Comparison of ENCODE assay signal across 8 cellular contexts in genomic region chr3:53254190-53254809, GRCh38. TPM values are rescaled to one million over a fixed set of nuclear protein-coding genes. Genes with fewer than 3 reads are reported as not detected.
DNase-seq lines count a peak whose midpoint lies in the region; ATAC-seq, FAIRE-seq and TF ChIP-seq lines count a peak whose summit lies in the region.

No MANE protein-coding gene starts in this region.

- H3K4me3 ChIP-seq in right cardiac atrium (ENCODE audit: low read length) (peak overlapping the region; percentile 59), sigmoid colon (peak overlapping the region; percentile 83 to 94 (median 86))

- H3K27ac ChIP-seq in right cardiac atrium (ENCODE audit: low read length), result peak overlapping the region; percentile 45
- H3K27ac ChIP-seq in sigmoid colon, result peak overlapping the region; percentile 86 to 94 (median 90)

- no peak for TF ChIP-seq POLR2A in sigmoid colon (IDR thresholded peaks at IDR 0.05)

- peaks cover 32% of the 10 kb centered on the region for H3K4me1 Mint-ChIP-seq in Calu3 (ENCODE audit: low read depth, unreplicated experiment)
- peaks cover 58% of the 10 kb centered on the region for H3K4me1 Mint-ChIP-seq in activated naive CD4-positive, alpha-beta T cell treated with anti-CD3 and anti-CD28 coated beads, Interleukin-2, amount 10 ng/mL, durations not matched to agents 7 days and 5 days

- H3K9me3 Mint-ChIP-seq in Calu3 (ENCODE audit: low read depth, unreplicated experiment), result no peaks in the 10 kb centered on the region
- H3K9me3 Mint-ChIP-seq in activated naive CD4-positive, alpha-beta T cell treated with anti-CD3 and anti-CD28 coated beads, Interleukin-2, amount 10 ng/mL, durations not matched to agents 7 days and 5 days, result no peaks in the 10 kb centered on the region

- ATAC-seq in HG02852 (IDR thresholded peaks at IDR 0.05; ENCODE audit: unreplicated experiment) (peak; percentile 3), right cardiac atrium (peak; percentile 3 to 6)

- FAIRE-seq in urothelium cell line (lab: Jason Lieb, UNC), result no peak

- WGBS in right cardiac atrium, result 29% methylated on average over 9 of the region's 9 CpGs
- WGBS in sigmoid colon, 2 donors, result 12 to 19% methylated on average over 9 of the region's 9 CpGs

- DNase-seq in Calu3 (no peak), right cardiac atrium (no peak), sigmoid colon (no peak), LoVo (ENCODE audit: low spot score) (no peak), AG20443 (ENCODE audit: low spot score) (no peak), urothelium cell line (ENCODE audit: low spot score) (no peak)
- DNase-seq in activated naive CD4-positive, alpha-beta T cell treated with anti-CD3 and anti-CD28 coated beads, Interleukin-2, amount 10 ng/mL, durations not matched to agents 7 days and 5 days, result peak; percentile 29

- peak overlapping the region; percentile 87 for H3K4me3 Mint-ChIP-seq in Calu3 (ENCODE audit: low read depth, unreplicated experiment)
- H3K4me3 Mint-ChIP-seq in activated naive CD4-positive, alpha-beta T cell treated with anti-CD3 and anti-CD28 coated beads, Interleukin-2, amount 10 ng/mL, durations not matched to agents 7 days and 5 days, result peak overlapping the region; percentile 93

- H3K9me3 ChIP-seq in right cardiac atrium (ENCODE audit: control insufficient read depth, low read length), result no peaks in the 10 kb centered on the region
- no peaks in the 10 kb centered on the region for H3K9me3 ChIP-seq in sigmoid colon

- CTCF ChIA-PET in Calu3 (lab: Charles Lee), result interaction anchor here (0.7 to 1.5 kb wide), 4 partner anchors 16 to 571 kb away, joined by 3 to 4 read pairs (median 3); no protein-coding TSS in a partner anchor
- CTCF ChIA-PET in activated naive CD4-positive, alpha-beta T cell treated with anti-CD3 and anti-CD28 coated beads, Interleukin-2, amount 10 ng/mL, durations not matched to agents 7 days and 5 days (lab: Charles Lee), result interaction anchor here (0.6 to 1.2 kb wide), 2 partner anchors 16 to 21 kb away, joined by 3 to 4 read pairs; no protein-coding TSS in a partner anchor

- H3K27me3 ChIP-seq in right cardiac atrium (ENCODE audit: control insufficient read depth, insufficient read depth) (no peaks in the 10 kb centered on the region), sigmoid colon (no peaks in the 10 kb centered on the region)

- H3K36me3 ChIP-seq in sigmoid colon, result no peaks in the 10 kb centered on the region

- TF ChIP-seq CTCF in Calu3 (IDR thresholded peaks at IDR 0.05; ENCODE audit: unreplicated experiment) (no peak), sigmoid colon (IDR thresholded peaks at IDR 0.05) (no peak)

- BruUV-seq in Calu3 (replicated peaks; lab: Mats Ljungman, UMichigan), result TSS peak; percentile 40

- no peaks in the 10 kb centered on the region for H3K27me3 Mint-ChIP-seq in Calu3 (ENCODE audit: unreplicated experiment)
- H3K27me3 Mint-ChIP-seq in activated naive CD4-positive, alpha-beta T cell treated with anti-CD3 and anti-CD28 coated beads, Interleukin-2, amount 10 ng/mL, durations not matched to agents 7 days and 5 days, result peaks cover 17% of the 10 kb centered on the region

- intact Hi-C loops in Calu3 (cut with micrococcal nuclease; ENCODE audit: unreplicated experiment) (loop anchor here (2.0 kb wide), 1 partner anchor 15 kb away; no protein-coding TSS in a partner anchor), right cardiac atrium (cut with DNase I) (no loop called here), sigmoid colon (cut with DNase I) (no loop called here)

- no peak for TF ChIP-seq EP300 in sigmoid colon (IDR thresholded peaks at IDR 0.05)

- H3K27ac Mint-ChIP-seq in Calu3 (ENCODE audit: unreplicated experiment), result peak overlapping the region; percentile 68
- H3K27ac Mint-ChIP-seq in activated naive CD4-positive, alpha-beta T cell treated with anti-CD3 and anti-CD28 coated beads, Interleukin-2, amount 10 ng/mL, durations not matched to agents 7 days and 5 days, result peak overlapping the region; percentile 92

- H3K36me3 Mint-ChIP-seq in Calu3 (ENCODE audit: insufficient read depth, unreplicated experiment), result peaks cover 52% of the 10 kb centered on the region
- peaks cover 10% of the 10 kb centered on the region for H3K36me3 Mint-ChIP-seq in activated naive CD4-positive, alpha-beta T cell treated with anti-CD3 and anti-CD28 coated beads, Interleukin-2, amount 10 ng/mL, durations not matched to agents 7 days and 5 days

- peaks cover 13% of the 10 kb centered on the region for H3K4me1 ChIP-seq in right cardiac atrium (ENCODE audit: control insufficient read depth, insufficient read depth, low read length)
- peaks cover 0 to 60% (median 55%) of the 10 kb centered on the region in 4 donors for H3K4me1 ChIP-seq in sigmoid colon

RNA-seq across cellular contexts. Expression of gene TKT, which starts 1.5 kb away (rescaled TPM):
- total RNA-seq in Calu3 (2022) (391 and 446 TPM in 2 replicates), right cardiac atrium (10 to 100 TPM; 40.3 to 61.8 (median 42.7) TPM), sigmoid colon (100 to 1,000 TPM; 138 to 253 (median 185) TPM)
- polyA plus RNA-seq in right cardiac atrium (37.7 TPM), sigmoid colon (100 to 1,000 TPM in 2 of 3 donors, 10 to 100 TPM in 1; 88.9 to 305 (median 102) TPM)
